8 cellular contexts compared by ENCODE assay signal in genomic region chr3:193869221-193870201, GRCh38.
DNase-seq lines count a peak whose midpoint lies in the region; ATAC-seq and TF ChIP-seq lines count a peak whose summit lies in the region.

No MANE protein-coding gene starts in this region.

- H3K36me3 ChIP-seq in mammary epithelial cell (ENCODE audit: insufficient read depth, low read length) = no peaks in the 10 kb centered on the region
- no peaks in the 10 kb centered on the region for H3K36me3 ChIP-seq in lower lobe of right lung

- peak overlapping the region; percentile 42 for H2AFZ ChIP-seq in mammary epithelial cell (ENCODE audit: low read depth, low read length)

- in situ Hi-C loops in mammary epithelial cell (cut with MboI; ENCODE audit: low sequenced_read_pairs in 2 of 2) = loop anchor here in 1 of 2 donors (5.0 to 10.0 kb wide), 2 partner anchors 37 to 85 kb away; no protein-coding TSS in a partner anchor

- H3K4me2 ChIP-seq in mammary epithelial cell (ENCODE audit: insufficient read depth, low read depth, low read length) = peak overlapping the region; percentile 70

- no TSS peak for BruUV-seq in mammary epithelial cell (replicated peaks; lab: Mats Ljungman, UMichigan)

- H3K9me3 ChIP-seq in mammary epithelial cell (replicated peaks; ENCODE audit: insufficient read depth, low read length) (no peaks in the 10 kb centered on the region), lower lobe of right lung (no peaks in the 10 kb centered on the region)

- WGBS in mammary epithelial cell (ENCODE audit: low coverage, missing lambda C conversion rate) = 35% methylated on average over 49 of the region's 71 CpGs

- dilution Hi-C loops in mammary epithelial cell (cut with HindIII; ENCODE audit: low sequenced_read_pairs) = loop anchor here (5.0 kb wide), 3 partner anchors 103 to 448 kb away; no protein-coding TSS in a partner anchor

- H3K4me3 ChIP-seq in mammary epithelial cell (replicated peaks in 1 of 3; ENCODE audit: insufficient read depth in 1 of 3, low read depth in 2 of 3, low read length in 3 of 3) (no peak overlapping the region), lower lobe of right lung (no peak overlapping the region)

- TF ChIP-seq CTCF in mammary epithelial cell (conservative IDR thresholded peaks at IDR 0.05 in 1 of 2, IDR thresholded peaks at IDR 0.05 in 1 of 2; ENCODE audit: extremely low read depth in 1 of 2, insufficient read depth in 1 of 2, low read depth in 1 of 2, low read length in 2 of 2) (no peak), lower lobe of right lung (IDR thresholded peaks at IDR 0.05) (no peak)

- H3K9ac ChIP-seq in mammary epithelial cell (ENCODE audit: insufficient read depth, low read length) = peak overlapping the region; percentile 43

- H3K4me1 ChIP-seq in mammary epithelial cell (ENCODE audit: insufficient read depth, low read length) (peaks cover 77% of the 10 kb centered on the region), lower lobe of right lung (peaks cover 7% of the 10 kb centered on the region)

- intact Hi-C loops in mammary epithelial cell (cut with micrococcal nuclease) = no loop called here
- intact Hi-C loops in lower lobe of right lung (cut with DNase I) = no loop called here

- no peaks in the 10 kb centered on the region for H3K79me2 ChIP-seq in mammary epithelial cell (ENCODE audit: insufficient read depth, low read length)

- ATAC-seq in lower lobe of right lung (peak; percentile 23 to 43), GM21515 (IDR thresholded peaks at IDR 0.05; ENCODE audit: unreplicated experiment) (no peak), GM21529 (IDR thresholded peaks at IDR 0.05; ENCODE audit: unreplicated experiment) (no peak)

- peak; percentile 27 to 57 for DNase-seq in AML-193 (lab: John Stamatoyannopoulos, UW)
- peak; percentile 91 for DNase-seq in Kasumi-1 (lab: John Stamatoyannopoulos, UW)
- DNase-seq in mammary epithelial cell = peak; percentile 97
- DNase-seq in lower lobe of right lung = no peak
- no peak for DNase-seq in NCI-H146 (lab: John Stamatoyannopoulos, UW)
- no peak for DNase-seq in central memory CD4-positive, alpha-beta T cell

- peak overlapping the region; percentile 94 for H3K27ac ChIP-seq in mammary epithelial cell (ENCODE audit: insufficient read depth, low read depth, low read length)
- H3K27ac ChIP-seq in lower lobe of right lung = no peak overlapping the region

- H4K20me1 ChIP-seq in mammary epithelial cell (ENCODE audit: insufficient read depth, low read length) = no peaks in the 10 kb centered on the region

- CTCF ChIA-PET in mammary epithelial cell (lab: Charles Lee; ENCODE audit: low non-redundant PET) = no interaction called here

- H3K27me3 ChIP-seq in mammary epithelial cell (ENCODE audit: insufficient read depth, low read length) (no peaks in the 10 kb centered on the region), lower lobe of right lung (ENCODE audit: low read depth) (peaks cover 10% of the 10 kb centered on the region)

Comparison
In these comparisons a context has a peak if more than half of its experiments do, and no peak if none do; other contexts are left out.
1. DNase-seq: peak in AML-193 (2 of 2), Kasumi-1 (2 of 2) and mammary epithelial cell (single experiment); none in lower lobe of right lung (single experiment), NCI-H146 (single experiment) and central memory CD4-positive, alpha-beta T cell (single experiment).
2. ATAC-seq: peak in lower lobe of right lung (2 of 2); none in GM21515 (single experiment) and GM21529 (single experiment).